ENCODE assay signal across 23 cellular contexts in genomic region chr20:3226093-3226492, GRCh38.
"Had no signal": no experiment of that assay in that cellular context is flagged by ENCODE, and none has a peak within 500 bp of the region (broad histone marks: within the 10 kb centered on the region; RNA-seq: fewer than 3 reads in every experiment).

No MANE protein-coding gene starts in this region.

- H3K4me1 Mint-ChIP-seq: activated T-helper 17 cell treated with anti-CD3 and anti-CD28 coated beads, Interleukin-2, amount 50 U/mL, for 72 hours had no signal

- ATAC-seq: activated CD4-positive, alpha-beta T cell treated with anti-CD3 and anti-CD28 coated beads for 36 hours; activated T-helper 17 cell treated with anti-CD3 and anti-CD28 coated beads, Interleukin-2, amount 50 U/mL, for 72 hours; K562 had no signal

- DNase-seq: activated CD4-positive, alpha-beta memory T cell treated with anti-CD3 and anti-CD28 coated beads, Interleukin-2, amount 10 ng/mL, durations not matched to agents 7 days and 5 days; activated CD4-positive, alpha-beta T cell treated with anti-CD3 and anti-CD28 coated beads for 36 hours; activated CD4-positive, alpha-beta T cell treated with anti-CD3 and anti-CD28 coated beads, Interleukin-2, amount 50 U/mL, for 1 hour; activated gamma-delta T cell treated with Interleukin-2 at 50 U/mL for 16 hours; activated naive CD4-positive, alpha-beta T cell treated with anti-CD3 and anti-CD28 coated beads, Interleukin-2, amount 10 ng/mL, durations not matched to agents 7 days and 5 days; activated naive CD8-positive, alpha-beta T cell treated with anti-CD3 and anti-CD28 coated beads for 36 hours; activated T-cell treated with anti-CD3 and anti-CD28 coated beads for 4 hours; activated T-cell treated with anti-CD3 and anti-CD28 coated beads, Interleukin-2, amount 50 U/mL, for 48 hours; brain microvascular endothelial cell; Karpas-422; MM.1S; NCI-H1105; NCI-H1436; NCI-H1694 treated with DMSO at 0.1 percent for 48 hours; NCI-H2081; NCI-H446; Right ventricle myocardium superior; T-helper 2 cell; T1000 had no signal

- H3K27ac ChIP-seq: brain microvascular endothelial cell, cardiac muscle cell, VCaP had no signal

- H3K27me3 Mint-ChIP-seq: activated CD4-positive, alpha-beta memory T cell treated with anti-CD3 and anti-CD28 coated beads, Interleukin-2, amount 10 ng/mL, durations not matched to agents 7 days and 5 days; activated CD4-positive, alpha-beta T cell treated with anti-CD3 and anti-CD28 coated beads for 36 hours; activated naive CD4-positive, alpha-beta T cell treated with anti-CD3 and anti-CD28 coated beads, Interleukin-2, amount 10 ng/mL, durations not matched to agents 7 days and 5 days; activated naive CD8-positive, alpha-beta T cell treated with anti-CD3 and anti-CD28 coated beads for 36 hours; activated T-helper 17 cell treated with anti-CD3 and anti-CD28 coated beads, Interleukin-2, amount 50 U/mL, for 72 hours had no signal

- H3K9me3 Mint-ChIP-seq: activated CD4-positive, alpha-beta memory T cell treated with anti-CD3 and anti-CD28 coated beads, Interleukin-2, amount 10 ng/mL, durations not matched to agents 7 days and 5 days; activated naive CD4-positive, alpha-beta T cell treated with anti-CD3 and anti-CD28 coated beads, Interleukin-2, amount 10 ng/mL, durations not matched to agents 7 days and 5 days; activated naive CD8-positive, alpha-beta T cell treated with anti-CD3 and anti-CD28 coated beads for 36 hours; activated T-helper 17 cell treated with anti-CD3 and anti-CD28 coated beads, Interleukin-2, amount 50 U/mL, for 72 hours had no signal

- H3K27ac Mint-ChIP-seq: activated CD4-positive, alpha-beta memory T cell treated with anti-CD3 and anti-CD28 coated beads, Interleukin-2, amount 10 ng/mL, durations not matched to agents 7 days and 5 days; activated CD4-positive, alpha-beta T cell treated with anti-CD3 and anti-CD28 coated beads for 36 hours; activated naive CD4-positive, alpha-beta T cell treated with anti-CD3 and anti-CD28 coated beads, Interleukin-2, amount 10 ng/mL, durations not matched to agents 7 days and 5 days; activated naive CD8-positive, alpha-beta T cell treated with anti-CD3 and anti-CD28 coated beads for 36 hours; activated T-helper 17 cell treated with anti-CD3 and anti-CD28 coated beads, Interleukin-2, amount 50 U/mL, for 72 hours had no signal

- H3K4me3 Mint-ChIP-seq: activated CD4-positive, alpha-beta memory T cell treated with anti-CD3 and anti-CD28 coated beads, Interleukin-2, amount 10 ng/mL, durations not matched to agents 7 days and 5 days; activated CD4-positive, alpha-beta T cell treated with anti-CD3 and anti-CD28 coated beads for 36 hours; activated naive CD4-positive, alpha-beta T cell treated with anti-CD3 and anti-CD28 coated beads, Interleukin-2, amount 10 ng/mL, durations not matched to agents 7 days and 5 days; activated naive CD8-positive, alpha-beta T cell treated with anti-CD3 and anti-CD28 coated beads for 36 hours; activated T-helper 17 cell treated with anti-CD3 and anti-CD28 coated beads, Interleukin-2, amount 50 U/mL, for 72 hours had no signal
